In the genomic region with DNA sequence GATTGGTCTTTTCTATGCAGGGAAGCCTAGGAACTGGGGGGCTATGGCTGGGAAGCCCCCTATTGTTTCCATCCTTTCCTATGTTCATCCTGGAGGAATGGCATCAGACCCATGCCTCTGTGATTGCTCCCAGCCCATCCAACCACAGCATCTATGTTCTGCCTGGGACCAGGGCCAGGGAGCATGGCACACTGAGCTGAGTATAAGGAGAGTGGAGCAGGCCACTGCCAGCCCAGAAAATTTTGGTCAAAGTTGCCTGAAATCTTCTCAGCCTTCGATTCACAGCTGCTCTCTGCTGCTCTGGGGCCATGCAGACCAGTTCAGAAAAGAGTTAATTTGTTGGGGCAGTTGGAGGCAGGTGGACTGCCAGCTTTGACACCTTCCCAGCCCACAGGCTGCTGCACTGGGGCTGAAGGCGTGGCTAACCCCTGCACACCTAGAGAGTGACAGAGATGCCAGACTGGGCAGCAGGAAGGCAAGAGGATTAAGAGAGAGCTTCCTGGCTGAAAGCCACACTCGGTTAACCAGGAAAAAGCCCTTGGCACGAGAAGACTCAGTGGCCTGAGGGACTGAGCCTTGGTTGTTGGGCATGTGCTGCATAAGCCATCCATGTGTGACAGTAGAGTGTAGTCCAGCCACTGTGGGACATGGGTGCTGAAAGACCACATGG, we compare ENCODE assay signal across 15 cellular contexts. TPM values are rescaled to one million over a fixed set of nuclear protein-coding genes. Genes with fewer than 3 reads are reported as not detected.
DNase-seq lines count a peak whose midpoint lies in the region; ATAC-seq and TF ChIP-seq lines count a peak whose summit lies in the region.
"Had no signal": no experiment of that assay in that cellular context is flagged by ENCODE, and none has a peak within 500 bp of the region (broad histone marks: within the 10 kb centered on the region; RNA-seq: fewer than 3 reads in every experiment).

No MANE protein-coding gene starts in this region.

- H3K27ac Mint-ChIP-seq in MCF 10A (ENCODE audit: low read depth, unreplicated experiment) = peak overlapping the region; percentile 29
- peak overlapping the region; percentile 81 for H3K27ac Mint-ChIP-seq in dendritic cell treated with granulocyte-macrophage colony-stimulating factor and Interleukin-4, amounts not matched to agents 40 ng/mL and 50 ng/mL, for 4 days
- H3K27ac Mint-ChIP-seq in stimulated activated naive B cell treated with anti-CD40 and anti-IgM and Interleukin-4, amounts not matched to agents 10 μg/mL and 1 μg/mL and 100 μg/mL, for 72 hours = peak overlapping the region; percentile 73
- H3K27ac Mint-ChIP-seq: T-helper 2 cell treated with Interferon-gamma antibody and Interleukin-4, amounts not matched to agents 5 μg/mL and 100 μg/mL, for 36 hours had no signal

- H3K79me2 ChIP-seq in mammary epithelial cell (ENCODE audit: insufficient read depth, low read length) = peaks cover 7% of the 10 kb centered on the region

- no peak overlapping the region for H2AFZ ChIP-seq in mammary epithelial cell (ENCODE audit: low read depth, low read length)

- peaks cover 10% of the 10 kb centered on the region for H3K36me3 ChIP-seq in mammary epithelial cell (ENCODE audit: insufficient read depth, low read length)
- H3K36me3 ChIP-seq: vagina had no signal

- H3K27me3 Mint-ChIP-seq in MCF 10A (ENCODE audit: insufficient read depth, unreplicated experiment) = no peaks in the 10 kb centered on the region
- no peaks in the 10 kb centered on the region for H3K27me3 Mint-ChIP-seq in dendritic cell treated with granulocyte-macrophage colony-stimulating factor and Interleukin-4, amounts not matched to agents 40 ng/mL and 50 ng/mL, for 4 days
- no peaks in the 10 kb centered on the region for H3K27me3 Mint-ChIP-seq in stimulated activated naive B cell treated with anti-CD40 and anti-IgM and Interleukin-4, amounts not matched to agents 10 μg/mL and 1 μg/mL and 100 μg/mL, for 72 hours

- no peak overlapping the region for H3K4me2 ChIP-seq in mammary epithelial cell (ENCODE audit: insufficient read depth, low read depth, low read length)

- CTCF ChIA-PET in MCF 10A (lab: Yijun Ruan, JAX) (interaction anchor here (0.7 to 18.0 kb wide), 9 partner anchors 22 to 153 kb away, joined by 3 to 171 read pairs (median 4); no protein-coding TSS in a partner anchor), mammary epithelial cell (lab: Charles Lee; ENCODE audit: low non-redundant PET) (no interaction called here)

- H4K20me1 ChIP-seq in mammary epithelial cell (ENCODE audit: insufficient read depth, low read length) = no peaks in the 10 kb centered on the region

- H3K9me3 Mint-ChIP-seq in MCF 10A (ENCODE audit: unreplicated experiment) = peaks cover 6% of the 10 kb centered on the region
- no peaks in the 10 kb centered on the region for H3K9me3 Mint-ChIP-seq in dendritic cell treated with granulocyte-macrophage colony-stimulating factor and Interleukin-4, amounts not matched to agents 40 ng/mL and 50 ng/mL, for 4 days
- no peaks in the 10 kb centered on the region for H3K9me3 Mint-ChIP-seq in stimulated activated naive B cell treated with anti-CD40 and anti-IgM and Interleukin-4, amounts not matched to agents 10 μg/mL and 1 μg/mL and 100 μg/mL, for 72 hours
- H3K9me3 Mint-ChIP-seq: T-helper 2 cell treated with Interferon-gamma antibody and Interleukin-4, amounts not matched to agents 5 μg/mL and 100 μg/mL, for 36 hours had no signal

- no TSS peak for BruUV-seq in MCF 10A (replicated peaks; lab: Mats Ljungman, UMichigan)
- no TSS peak for BruUV-seq in mammary epithelial cell (replicated peaks; lab: Mats Ljungman, UMichigan)

- no peak overlapping the region for H3K9ac ChIP-seq in mammary epithelial cell (ENCODE audit: insufficient read depth, low read length)

- intact Hi-C loops in MCF 10A (cut with micrococcal nuclease) (no loop called here), mammary epithelial cell (cut with micrococcal nuclease) (no loop called here)
- intact Hi-C loops in dendritic cell treated with granulocyte-macrophage colony-stimulating factor and Interleukin-4, amounts not matched to agents 40 ng/mL and 50 ng/mL, for 4 days (cut with micrococcal nuclease) = no loop called here

- no peaks in the 10 kb centered on the region for H3K27me3 ChIP-seq in mammary epithelial cell (ENCODE audit: insufficient read depth, low read length)
- H3K27me3 ChIP-seq: vagina had no signal

- H3K4me1 ChIP-seq in mammary epithelial cell (ENCODE audit: insufficient read depth, low read length) = peaks cover 21% of the 10 kb centered on the region

- peaks cover 4% of the 10 kb centered on the region for H3K9me3 ChIP-seq in mammary epithelial cell (replicated peaks; ENCODE audit: insufficient read depth, low read length)
- H3K9me3 ChIP-seq: lower lobe of right lung, vagina had no signal

- TF ChIP-seq CTCF in MCF 10A (IDR thresholded peaks at IDR 0.05; ENCODE audit: unreplicated experiment) (no peak), mammary epithelial cell (conservative IDR thresholded peaks at IDR 0.05 in 1 of 2, IDR thresholded peaks at IDR 0.05 in 1 of 2; ENCODE audit: extremely low read depth in 1 of 2, insufficient read depth in 1 of 2, low read depth in 1 of 2, low read length in 2 of 2) (no peak)

- H3K4me3 Mint-ChIP-seq in MCF 10A (ENCODE audit: unreplicated experiment) = no peak overlapping the region
- peak overlapping the region; percentile 6 for H3K4me3 Mint-ChIP-seq in dendritic cell treated with granulocyte-macrophage colony-stimulating factor and Interleukin-4, amounts not matched to agents 40 ng/mL and 50 ng/mL, for 4 days
- H3K4me3 Mint-ChIP-seq in stimulated activated naive B cell treated with anti-CD40 and anti-IgM and Interleukin-4, amounts not matched to agents 10 μg/mL and 1 μg/mL and 100 μg/mL, for 72 hours = no peak overlapping the region
- H3K4me3 Mint-ChIP-seq: T-helper 2 cell treated with Interferon-gamma antibody and Interleukin-4, amounts not matched to agents 5 μg/mL and 100 μg/mL, for 36 hours had no signal

- in situ Hi-C loops in mammary epithelial cell (cut with MboI; ENCODE audit: low sequenced_read_pairs in 2 of 2) = no loop called here

- no peak for ATAC-seq in stimulated activated naive B cell treated with anti-CD40 and anti-IgM and Interleukin-4, amounts not matched to agents 10 μg/mL and 1 μg/mL and 100 μg/mL, for 72 hours (replicated peaks)
- ATAC-seq in HG03039 (IDR thresholded peaks at IDR 0.05; ENCODE audit: unreplicated experiment) = no peak
- ATAC-seq: K562 had no signal

- POLR2A ChIA-PET in MCF 10A (lab: Yijun Ruan, JAX) = interaction anchor here (0.6 to 37.2 kb wide), 7 partner anchors 9 to 120 kb away, joined by 3 to 1604 read pairs (median 3); a partner anchor contains a TSS

- H3K4me3 ChIP-seq in mammary epithelial cell (replicated peaks in 1 of 3; ENCODE audit: insufficient read depth in 1 of 3, low read depth in 2 of 3, low read length in 3 of 3) = no peak overlapping the region
- H3K4me3 ChIP-seq: K562, lower lobe of right lung, vagina had no signal

- no peak overlapping the region for H3K27ac ChIP-seq in mammary epithelial cell (ENCODE audit: insufficient read depth, low read depth, low read length)
- H3K27ac ChIP-seq: lower lobe of right lung, vagina had no signal

- 92% methylated on average over 4 of the region's 4 CpGs for WGBS in mammary epithelial cell (ENCODE audit: low coverage, missing lambda C conversion rate)

- H3K4me1 Mint-ChIP-seq in MCF 10A (ENCODE audit: insufficient read depth, unreplicated experiment) = peaks cover 50% of the 10 kb centered on the region
- H3K4me1 Mint-ChIP-seq in dendritic cell treated with granulocyte-macrophage colony-stimulating factor and Interleukin-4, amounts not matched to agents 40 ng/mL and 50 ng/mL, for 4 days (ENCODE audit: low read depth) = peaks cover 86% of the 10 kb centered on the region
- peaks cover 21 to 22% of the 10 kb centered on the region in 2 donors for H3K4me1 Mint-ChIP-seq in stimulated activated naive B cell treated with anti-CD40 and anti-IgM and Interleukin-4, amounts not matched to agents 10 μg/mL and 1 μg/mL and 100 μg/mL, for 72 hours

- dilution Hi-C loops in mammary epithelial cell (cut with HindIII; ENCODE audit: low sequenced_read_pairs) = no loop called here

- DNase-seq in MCF 10A (ENCODE audit: unreplicated experiment) (peak; percentile 82), mammary epithelial cell (no peak), NCI-H2196 treated with DMSO at 0.1 percent for 48 hours (lab: John Stamatoyannopoulos, UW; ENCODE audit: unreplicated experiment) (peak; percentile 74), AG08395 (ENCODE audit: low spot score) (no peak)
- no peak for DNase-seq in stimulated activated naive B cell treated with anti-CD40 and anti-IgM and Interleukin-4, amounts not matched to agents 10 μg/mL and 1 μg/mL and 100 μg/mL, for 72 hours
- DNase-seq in activated CD4-positive, alpha-beta T cell treated with anti-CD3 and anti-CD28 coated beads, Interleukin-2, amount 50 U/mL, for 4 hours = no peak
- DNase-seq: activated gamma-delta T cell treated with Interleukin-2 at 50 U/mL for 16 hours, GDM1, lower lobe of right lung, NCI-H2081 had no signal

- H3K36me3 Mint-ChIP-seq in MCF 10A (ENCODE audit: insufficient read depth, unreplicated experiment) = peaks cover 99% of the 10 kb centered on the region
- H3K36me3 Mint-ChIP-seq in dendritic cell treated with granulocyte-macrophage colony-stimulating factor and Interleukin-4, amounts not matched to agents 40 ng/mL and 50 ng/mL, for 4 days (ENCODE audit: low read depth) = peaks cover 100% of the 10 kb centered on the region
- H3K36me3 Mint-ChIP-seq in stimulated activated naive B cell treated with anti-CD40 and anti-IgM and Interleukin-4, amounts not matched to agents 10 μg/mL and 1 μg/mL and 100 μg/mL, for 72 hours = peaks cover 0 to 3% of the 10 kb centered on the region in 2 donors

RNA-seq across cellular contexts. Expression of a gene that starts 12.1 kb away (rescaled TPM):
- 623 and 892 TPM in 2 replicates for total RNA-seq in MCF 10A (2022)
- 10 to 100 TPM; 56.0 to 77.3 TPM for total RNA-seq in mammary epithelial cell
- polyA plus RNA-seq in mammary epithelial cell = 264 TPM
- 390 TPM for polyA minus RNA-seq in mammary epithelial cell

Comparison
In these comparisons a context has a peak if more than half of its experiments do, and no peak if none do; other contexts are left out.
1. DNase-seq: peak in MCF 10A (single experiment) and NCI-H2196 treated with DMSO at 0.1 percent for 48 hours (single experiment); none in mammary epithelial cell (single experiment), stimulated activated naive B cell treated with anti-CD40 and anti-IgM and Interleukin-4, amounts not matched to agents 10 μg/mL and 1 μg/mL and 100 μg/mL, for 72 hours (single experiment), activated CD4-positive, alpha-beta T cell treated with anti-CD3 and anti-CD28 coated beads, Interleukin-2, amount 50 U/mL, for 4 hours (0 of 2) and AG08395 (single experiment).
2. H3K27ac Mint-ChIP-seq: peak in every context shown above with its lines; median percentile 81 in dendritic cell treated with granulocyte-macrophage colony-stimulating factor and Interleukin-4, amounts not matched to agents 40 ng/mL and 50 ng/mL, for 4 days; 73 in stimulated activated naive B cell treated with anti-CD40 and anti-IgM and Interleukin-4, amounts not matched to agents 10 μg/mL and 1 μg/mL and 100 μg/mL, for 72 hours; 29 in MCF 10A.